8 cellular contexts compared by ENCODE assay signal in the genomic region with DNA sequence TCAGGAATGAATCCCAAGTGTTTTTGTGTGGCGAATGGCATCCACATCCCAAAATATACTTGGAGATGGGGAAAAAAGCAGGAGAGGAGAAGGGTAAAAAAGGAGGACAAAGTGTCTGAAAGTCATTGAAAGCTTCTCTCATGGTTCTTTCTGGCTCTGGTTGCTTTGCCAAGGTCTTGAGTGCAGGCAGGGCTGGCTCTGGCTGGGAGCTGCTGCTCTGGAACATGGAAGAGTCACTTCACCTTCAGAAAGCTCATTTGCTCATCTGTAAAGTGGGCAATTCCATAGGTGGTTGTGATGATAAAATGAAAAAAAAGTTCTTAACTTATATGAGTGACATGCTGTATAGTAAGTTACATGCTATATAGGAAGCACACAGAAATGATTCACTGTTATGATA. TPM values are rescaled to one million over a fixed set of nuclear protein-coding genes. Genes with fewer than 3 reads are reported as not detected.
"Had no signal": no experiment of that assay in that cellular context is flagged by ENCODE, and none has a peak within 500 bp of the region (broad histone marks: within the 10 kb centered on the region; RNA-seq: fewer than 3 reads in every experiment).

No MANE protein-coding gene starts in this region.

- ATAC-seq: HCT116, HepG2 had no signal

- DNase-seq: GM23248, GOT3, H7, HFFc6 had no signal

RNA-seq across cellular contexts. Expression of a gene that starts 2.9 kb away (rescaled TPM):
- total RNA-seq: GM23248, H4, HepG2, HFFc6, HT1080 had no signal

RNA-seq across cellular contexts. Expression of a gene that starts 18.6 kb away (rescaled TPM):
- total RNA-seq: GM23248, H4, HepG2, HFFc6, HT1080 had no signal
